Comparison of ENCODE assay signal across 17 cellular contexts in the genomic region with DNA sequence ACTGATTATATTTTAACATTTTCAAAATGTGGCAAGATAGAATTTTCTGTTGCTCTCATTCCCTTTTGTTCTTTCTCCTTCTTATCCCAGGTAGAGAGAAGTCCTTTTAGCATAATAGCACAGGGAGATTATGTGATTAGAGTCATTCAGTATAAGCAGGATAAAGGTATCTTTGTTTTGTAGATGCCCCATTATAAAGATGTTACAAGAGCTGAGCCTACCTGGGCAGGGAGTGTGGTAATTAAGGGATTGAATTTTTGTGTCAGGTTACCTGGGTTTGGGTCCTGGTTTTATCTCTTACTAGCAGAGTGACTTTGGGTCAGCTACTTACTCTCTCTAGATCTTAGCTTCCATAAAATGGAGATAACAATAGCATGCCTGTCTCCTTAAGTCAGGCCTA.
DNase-seq lines count a peak whose midpoint lies in the region; ATAC-seq and TF ChIP-seq lines count a peak whose summit lies in the region.
"Had no signal": no experiment of that assay in that cellular context is flagged by ENCODE, and none has a peak within 500 bp of the region (broad histone marks: within the 10 kb centered on the region; RNA-seq: fewer than 3 reads in every experiment).

No MANE protein-coding gene starts in this region.

- H3K4me1 ChIP-seq in mesendoderm (ENCODE audit: control insufficient read depth, low read depth, low read length) = no peaks in the 10 kb centered on the region
- H3K4me1 ChIP-seq: BLaER1 had no signal

- H3K36me3 Mint-ChIP-seq in WTC11 = no peaks in the 10 kb centered on the region
- H3K36me3 Mint-ChIP-seq: CD14-positive monocyte; CD8-positive, alpha-beta T cell had no signal

- POLR2A ChIA-PET in WTC11 (lab: Charles Lee) = no interaction called here

- peak; percentile 1 for DNase-seq in NCI-H82 (lab: John Stamatoyannopoulos, UW)
- no peak for DNase-seq in NCI-H82 treated with DMSO at 0.1 percent for 48 hours (lab: John Stamatoyannopoulos, UW; ENCODE audit: unreplicated experiment)
- no peak for DNase-seq in WTC11 (ENCODE audit: low spot score)
- DNase-seq in mesendoderm = peak; percentile 43
- no peak for DNase-seq in amniotic stem cell (lab: John Stamatoyannopoulos, UW)
- DNase-seq: 8988T; Calu3; CD8-positive, alpha-beta T cell; DMS79 treated with DMSO at 0.1 percent for 48 hours; GM23248; HFFc6 had no signal

- no peak overlapping the region for H4K8ac ChIP-seq in mesendoderm (ENCODE audit: low read depth, low read length)

- H3K27me3 ChIP-seq in mesendoderm (ENCODE audit: insufficient read depth, low read length, poor library complexity) = no peaks in the 10 kb centered on the region
- H3K27me3 ChIP-seq: BLaER1 had no signal

- H3K79me1 ChIP-seq in mesendoderm (ENCODE audit: low read length) = no peaks in the 10 kb centered on the region

- H3K4me3 ChIP-seq in mesendoderm (ENCODE audit: low read length) = no peak overlapping the region
- H3K4me3 ChIP-seq: BLaER1, GM12878, GM23248 had no signal

- H3K56ac ChIP-seq in mesendoderm (ENCODE audit: low read length) = no peak overlapping the region

- H3K4me3 Mint-ChIP-seq in WTC11 = peak overlapping the region; percentile 18; the same call in 1 of the 2 replicates
- H3K4me3 Mint-ChIP-seq: CD14-positive monocyte; CD8-positive, alpha-beta T cell; HFFc6 had no signal

- peaks cover 30% of the 10 kb centered on the region for H3K4me1 Mint-ChIP-seq in WTC11
- H3K4me1 Mint-ChIP-seq: CD14-positive monocyte had no signal

- no peak overlapping the region for H3K4ac ChIP-seq in mesendoderm (ENCODE audit: low read depth, low read length)

- no peak overlapping the region for H3K27ac Mint-ChIP-seq in WTC11
- H3K27ac Mint-ChIP-seq: CD14-positive monocyte; CD8-positive, alpha-beta T cell; HFFc6 had no signal

- H2BK120ac ChIP-seq in mesendoderm (ENCODE audit: low read depth, low read length) = no peak overlapping the region

- no peak overlapping the region for H3K9ac ChIP-seq in mesendoderm (ENCODE audit: low read length)
- H3K9ac ChIP-seq: BLaER1, GM23248 had no signal

- H4K5ac ChIP-seq in mesendoderm (ENCODE audit: low read length) = no peak overlapping the region

- CTCF ChIA-PET in WTC11 (lab: Charles Lee) = no interaction called here

- no peaks in the 10 kb centered on the region for H3K79me2 ChIP-seq in mesendoderm (ENCODE audit: control insufficient read depth, insufficient read depth, low read length)

- no peak overlapping the region for H2AK5ac ChIP-seq in mesendoderm (ENCODE audit: low read length)

- H3K9me3 Mint-ChIP-seq in WTC11 = 0 out of 2 replicates have a peak, but pooled peaks cover 3% of the 10 kb centered on the region
- H3K9me3 Mint-ChIP-seq: CD8-positive, alpha-beta T cell; HFFc6 had no signal

- peak; percentile 70 for ATAC-seq in WTC11
- no peak for ATAC-seq in GM21360 (IDR thresholded peaks at IDR 0.05; ENCODE audit: unreplicated experiment)
- no peak for ATAC-seq in GM19397 (IDR thresholded peaks at IDR 0.05; ENCODE audit: unreplicated experiment)
- ATAC-seq: CD8-positive, alpha-beta T cell; GM12878; HCT116 had no signal

- H3K23ac ChIP-seq in mesendoderm (ENCODE audit: low read length) = no peak overlapping the region

- no peak overlapping the region for H2BK5ac ChIP-seq in mesendoderm (ENCODE audit: low read length)

- H3K4me2 ChIP-seq in mesendoderm (ENCODE audit: low read length) = no peak overlapping the region
- H3K4me2 ChIP-seq: BLaER1 had no signal

- no peak for TF ChIP-seq CTCF in WTC11 (IDR thresholded peaks at IDR 0.05)

- H2BK15ac ChIP-seq in mesendoderm (replicated peaks; ENCODE audit: low read depth) = no peak overlapping the region

- no peak overlapping the region for H3K18ac ChIP-seq in mesendoderm (ENCODE audit: low read length)

- no peaks in the 10 kb centered on the region for H3K36me3 ChIP-seq in mesendoderm (ENCODE audit: control insufficient read depth, insufficient read depth, low read length)
- H3K36me3 ChIP-seq: BLaER1 had no signal

- H3K27me3 Mint-ChIP-seq in WTC11 (ENCODE audit: low read depth) = no peaks in the 10 kb centered on the region

- no peak overlapping the region for H3K27ac ChIP-seq in mesendoderm (ENCODE audit: low read depth, low read length)
- H3K27ac ChIP-seq: BLaER1, GM23248 had no signal

TF ChIP-seq in WTC11, 78 proteins besides CTCF, POLR2A, EP300 and RAD21 (continues in another document):
- TF ChIP-seq KAT7 (CRISPR knock-in tag; IDR thresholded peaks at IDR 0.05; ENCODE audit: borderline replicate concordance) (no peak), ZNF263 (CRISPR knock-in tag; IDR thresholded peaks at IDR 0.05; ENCODE audit: low read depth) (no peak), FOXP1 (CRISPR knock-in tag; IDR thresholded peaks at IDR 0.05; ENCODE audit: borderline replicate concordance) (no peak), GABPB1 (CRISPR knock-in tag; IDR thresholded peaks at IDR 0.05) (no peak), SMAD4 (CRISPR knock-in tag; IDR thresholded peaks at IDR 0.05) (no peak), OVOL2 (CRISPR knock-in tag; IDR thresholded peaks at IDR 0.05; ENCODE audit: borderline replicate concordance) (no peak), SMAD3 (CRISPR knock-in tag; IDR thresholded peaks at IDR 0.05; ENCODE audit: borderline replicate concordance) (no peak)
- TF ChIP-seq, protein P1, sequence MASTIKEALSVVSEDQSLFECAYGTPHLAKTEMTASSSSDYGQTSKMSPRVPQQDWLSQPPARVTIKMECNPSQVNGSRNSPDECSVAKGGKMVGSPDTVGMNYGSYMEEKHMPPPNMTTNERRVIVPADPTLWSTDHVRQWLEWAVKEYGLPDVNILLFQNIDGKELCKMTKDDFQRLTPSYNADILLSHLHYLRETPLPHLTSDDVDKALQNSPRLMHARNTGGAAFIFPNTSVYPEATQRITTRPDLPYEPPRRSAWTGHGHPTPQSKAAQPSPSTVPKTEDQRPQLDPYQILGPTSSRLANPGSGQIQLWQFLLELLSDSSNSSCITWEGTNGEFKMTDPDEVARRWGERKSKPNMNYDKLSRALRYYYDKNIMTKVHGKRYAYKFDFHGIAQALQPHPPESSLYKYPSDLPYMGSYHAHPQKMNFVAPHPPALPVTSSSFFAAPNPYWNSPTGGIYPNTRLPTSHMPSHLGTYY (CRISPR knock-in tag; IDR thresholded peaks at IDR 0.05) = no peak
- TF ChIP-seq, protein P2, sequence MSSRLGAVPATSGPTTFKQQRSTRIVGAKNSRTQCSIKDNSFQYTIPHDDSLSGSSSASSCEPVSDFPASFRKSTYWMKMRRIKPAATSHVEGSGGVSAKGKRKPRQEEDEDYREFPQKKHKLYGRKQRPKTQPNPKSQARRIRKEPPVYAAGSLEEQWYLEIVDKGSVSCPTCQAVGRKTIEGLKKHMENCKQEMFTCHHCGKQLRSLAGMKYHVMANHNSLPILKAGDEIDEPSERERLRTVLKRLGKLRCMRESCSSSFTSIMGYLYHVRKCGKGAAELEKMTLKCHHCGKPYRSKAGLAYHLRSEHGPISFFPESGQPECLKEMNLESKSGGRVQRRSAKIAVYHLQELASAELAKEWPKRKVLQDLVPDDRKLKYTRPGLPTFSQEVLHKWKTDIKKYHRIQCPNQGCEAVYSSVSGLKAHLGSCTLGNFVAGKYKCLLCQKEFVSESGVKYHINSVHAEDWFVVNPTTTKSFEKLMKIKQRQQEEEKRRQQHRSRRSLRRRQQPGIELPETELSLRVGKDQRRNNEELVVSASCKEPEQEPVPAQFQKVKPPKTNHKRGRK (CRISPR knock-in tag; IDR thresholded peaks at IDR 0.05; ENCODE audit: borderline replicate concordance) = no peak
- TF ChIP-seq, protein P3, sequence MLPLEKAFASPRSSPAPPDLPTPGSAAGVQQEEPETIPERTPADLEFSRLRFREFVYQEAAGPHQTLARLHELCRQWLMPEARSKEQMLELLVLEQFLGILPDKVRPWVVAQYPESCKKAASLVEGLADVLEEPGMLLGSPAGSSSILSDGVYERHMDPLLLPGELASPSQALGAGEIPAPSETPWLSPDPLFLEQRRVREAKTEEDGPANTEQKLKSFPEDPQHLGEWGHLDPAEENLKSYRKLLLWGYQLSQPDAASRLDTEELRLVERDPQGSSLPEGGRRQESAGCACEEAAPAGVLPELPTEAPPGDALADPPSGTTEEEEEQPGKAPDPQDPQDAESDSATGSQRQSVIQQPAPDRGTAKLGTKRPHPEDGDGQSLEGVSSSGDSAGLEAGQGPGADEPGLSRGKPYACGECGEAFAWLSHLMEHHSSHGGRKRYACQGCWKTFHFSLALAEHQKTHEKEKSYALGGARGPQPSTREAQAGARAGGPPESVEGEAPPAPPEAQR (CRISPR knock-in tag; IDR thresholded peaks at IDR 0.05) = no peak
- TF ChIP-seq, protein P4, sequence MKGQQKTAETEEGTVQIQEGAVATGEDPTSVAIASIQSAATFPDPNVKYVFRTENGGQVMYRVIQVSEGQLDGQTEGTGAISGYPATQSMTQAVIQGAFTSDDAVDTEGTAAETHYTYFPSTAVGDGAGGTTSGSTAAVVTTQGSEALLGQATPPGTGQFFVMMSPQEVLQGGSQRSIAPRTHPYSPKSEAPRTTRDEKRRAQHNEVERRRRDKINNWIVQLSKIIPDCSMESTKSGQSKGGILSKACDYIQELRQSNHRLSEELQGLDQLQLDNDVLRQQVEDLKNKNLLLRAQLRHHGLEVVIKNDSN (CRISPR knock-in tag; IDR thresholded peaks at IDR 0.05) = no peak
- TF ChIP-seq, protein P5, sequence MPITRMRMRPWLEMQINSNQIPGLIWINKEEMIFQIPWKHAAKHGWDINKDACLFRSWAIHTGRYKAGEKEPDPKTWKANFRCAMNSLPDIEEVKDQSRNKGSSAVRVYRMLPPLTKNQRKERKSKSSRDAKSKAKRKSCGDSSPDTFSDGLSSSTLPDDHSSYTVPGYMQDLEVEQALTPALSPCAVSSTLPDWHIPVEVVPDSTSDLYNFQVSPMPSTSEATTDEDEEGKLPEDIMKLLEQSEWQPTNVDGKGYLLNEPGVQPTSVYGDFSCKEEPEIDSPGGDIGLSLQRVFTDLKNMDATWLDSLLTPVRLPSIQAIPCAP (CRISPR knock-in tag; IDR thresholded peaks at IDR 0.05) = no peak

Comparison
In these comparisons a context has a peak if more than half of its experiments do, and no peak if none do; other contexts are left out.
1. DNase-seq: peak in NCI-H82 (single experiment) and mesendoderm (single experiment); none in NCI-H82 treated with DMSO at 0.1 percent for 48 hours (single experiment), WTC11 (single experiment) and amniotic stem cell (single experiment).